ENCODE assay signal across 8 cellular contexts in the genomic region with DNA sequence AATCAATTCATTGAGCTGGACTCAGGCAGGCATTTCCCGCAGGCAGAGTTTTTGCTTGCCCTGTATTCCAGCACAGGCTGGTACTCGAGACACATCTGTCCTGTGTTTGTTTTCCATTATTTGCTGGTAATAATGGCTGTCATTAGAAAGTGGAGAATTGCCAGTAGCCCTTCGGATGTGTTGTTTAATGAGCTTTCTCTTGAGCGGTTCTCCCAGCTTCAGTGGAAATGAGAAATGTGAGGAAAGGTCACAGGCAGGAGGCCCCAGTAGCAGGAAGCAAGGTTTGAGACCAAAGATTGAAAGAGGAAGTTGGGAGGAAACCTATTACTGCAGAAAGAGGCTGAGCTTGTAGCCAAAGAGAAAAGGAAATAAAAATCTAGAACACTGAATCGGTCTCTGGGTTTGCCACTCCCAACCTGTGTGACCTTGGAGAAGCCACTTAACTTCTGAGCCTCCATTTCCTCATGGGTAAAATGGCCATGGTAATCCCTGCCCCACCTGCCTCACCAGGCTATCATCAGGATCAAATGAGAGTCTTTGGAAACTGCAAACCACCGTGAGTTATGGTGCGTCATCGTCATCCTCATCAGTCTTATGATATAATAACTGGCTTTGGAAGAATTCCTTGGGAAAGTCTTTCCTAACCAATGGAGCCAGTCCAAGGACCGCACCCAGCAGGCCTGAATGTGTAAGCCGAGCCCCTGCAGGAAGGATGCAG.
DNase-seq lines count a peak whose midpoint lies in the region; ATAC-seq and TF ChIP-seq lines count a peak whose summit lies in the region.

No MANE protein-coding gene starts in this region.

- H3K4me3 ChIP-seq in NB4 (ENCODE audit: low read depth, low read length), result no peak overlapping the region
- H3K4me3 ChIP-seq in spleen, result peak overlapping the region in 1 of 8 donors; percentile 18
- H3K4me3 ChIP-seq in WERI-Rb-1 (ENCODE audit: low read depth, low read length), result no peak overlapping the region

- peak overlapping the region; percentile 37; the same call in 1 of the 2 replicates for H3K27ac ChIP-seq in VCaP
- peak overlapping the region; percentile 5 to 81 (median 64) for H3K27ac ChIP-seq in spleen
- no peak overlapping the region for H3K27ac ChIP-seq in WERI-Rb-1

- H3K27me3 ChIP-seq in spleen (replicated peaks in 1 of 7), result no peaks in the 10 kb centered on the region
- H3K27me3 ChIP-seq in WERI-Rb-1 (ENCODE audit: insufficient read depth, low read depth, severe bottlenecking), result no peaks in the 10 kb centered on the region

- H3K36me3 ChIP-seq in spleen (peaks cover 0 to 77% (median 2%) of the 10 kb centered on the region in 6 donors), WERI-Rb-1 (peaks cover 25% of the 10 kb centered on the region)

- H3K9me3 ChIP-seq in spleen (no peaks in the 10 kb centered on the region), WERI-Rb-1 (ENCODE audit: severe bottlenecking) (no peaks in the 10 kb centered on the region)

- DNase-seq in DMS153 treated with DMSO at 0.1 percent for 48 hours (lab: John Stamatoyannopoulos, UW; ENCODE audit: unreplicated experiment), result peak; percentile 87
- DNase-seq in NB4 (ENCODE audit: low read depth), result peak; percentile 73
- DNase-seq in foreskin melanocyte, result peak; percentile 73
- no peak for DNase-seq in spleen
- no peak for DNase-seq in WERI-Rb-1

- peaks cover 46 to 80% (median 64%) of the 10 kb centered on the region in 6 donors for H3K4me1 ChIP-seq in spleen

- no peak for ATAC-seq in HG03571 (IDR thresholded peaks at IDR 0.05; ENCODE audit: unreplicated experiment)
- no peak for ATAC-seq in GM18520 (IDR thresholded peaks at IDR 0.05; ENCODE audit: unreplicated experiment)

- TF ChIP-seq CTCF in NB4 (IDR thresholded peaks at IDR 0.05; ENCODE audit: low read depth, low read length) (no peak), VCaP (conservative IDR thresholded peaks at IDR 0.05) (no peak), spleen (IDR thresholded peaks at IDR 0.05 in 8 of 11, conservative IDR thresholded peaks at IDR 0.05 in 3 of 11) (no peak), WERI-Rb-1 (IDR thresholded peaks at IDR 0.05; ENCODE audit: low read depth, low read length) (no peak)

- 49 to 60% (median 54%) methylated on average over 10 of the region's 10 CpGs for WGBS in spleen, 5 donors

- intact Hi-C loops in spleen (cut with DNase I; ENCODE audit: low total_unique reads), result no loop called here

- TF ChIP-seq POLR2A in NB4 (IDR thresholded peaks at IDR 0.05; ENCODE audit: extremely low read depth, insufficient read length), result no peak
- no peak for TF ChIP-seq POLR2A in spleen (IDR thresholded peaks at IDR 0.05)

Comparison
In these comparisons a context has a peak if more than half of its experiments do, and no peak if none do; other contexts are left out.
1. DNase-seq: peak in DMS153 treated with DMSO at 0.1 percent for 48 hours (single experiment), NB4 (single experiment) and foreskin melanocyte (single experiment); none in spleen (single experiment) and WERI-Rb-1 (single experiment).